Comparison of ENCODE assay signal across 19 cellular contexts in genomic region chr11:10584071-10584501, GRCh38. TPM values are rescaled to one million over a fixed set of nuclear protein-coding genes. Genes with fewer than 3 reads are reported as not detected.
DNase-seq lines count a peak whose midpoint lies in the region; ATAC-seq and TF ChIP-seq lines count a peak whose summit lies in the region.
"Had no signal": no experiment of that assay in that cellular context is flagged by ENCODE, and none has a peak within 500 bp of the region (broad histone marks: within the 10 kb centered on the region; RNA-seq: fewer than 3 reads in every experiment).

No MANE protein-coding gene starts in this region.

- DNase-seq in heart left ventricle (no peak), Right ventricle myocardium inferior (ENCODE audit: missing footprints) (no peak), choroid plexus epithelial cell (ENCODE audit: low read depth) (peak; percentile 65), memory B cell (ENCODE audit: low spot score in 2 of 2) (no peak), upper lobe of left lung (no peak), sciatic nerve (ENCODE audit: low spot score) (no peak)
- DNase-seq: 8988T; amygdala; effector memory CD4-positive, alpha-beta T cell; head of caudate nucleus; kidney; NCI-H1105; NCI-H510A; RPMI8226; stimulated activated naive CD8-positive, alpha-beta T cell treated with anti-CD3 and anti-CD28 coated beads, Interleukin-15, Interleukin-2, amounts not matched to agents 100 U/mL and 50 U/mL, for 24 hours; T-helper 2 cell had no signal

- H3K27me3 ChIP-seq in heart left ventricle (no peaks in the 10 kb centered on the region), upper lobe of left lung (no peaks in the 10 kb centered on the region)

- peaks cover 53% of the 10 kb centered on the region for H3K4me1 Mint-ChIP-seq in memory B cell

- no peaks in the 10 kb centered on the region for H3K9me3 ChIP-seq in heart left ventricle
- no peaks in the 10 kb centered on the region for H3K9me3 ChIP-seq in upper lobe of left lung

- peaks cover 12% of the 10 kb centered on the region for H3K36me3 Mint-ChIP-seq in memory B cell
- H3K36me3 Mint-ChIP-seq: natural killer cell treated with Interleukin-12 subunit alpha and Interleukin-12 subunit beta and Interleukin-15 and Interleukin-18, amount 100 ng/mL, for 72 hours had no signal

- H3K27me3 Mint-ChIP-seq in memory B cell: no peaks in the 10 kb centered on the region

- no peak overlapping the region for H3K4me3 Mint-ChIP-seq in memory B cell
- H3K4me3 Mint-ChIP-seq: natural killer cell treated with Interleukin-12 subunit alpha and Interleukin-12 subunit beta and Interleukin-15 and Interleukin-18, amount 100 ng/mL, for 72 hours had no signal

- no peaks in the 10 kb centered on the region for H3K9me3 Mint-ChIP-seq in memory B cell
- H3K9me3 Mint-ChIP-seq: natural killer cell treated with Interleukin-12 subunit alpha and Interleukin-12 subunit beta and Interleukin-15 and Interleukin-18, amount 100 ng/mL, for 72 hours had no signal

- peaks cover 0 to 11% (median 0%) of the 10 kb centered on the region in 9 donors for H3K36me3 ChIP-seq in heart left ventricle
- H3K36me3 ChIP-seq in upper lobe of left lung: peaks cover 0 to 2% (median 0%) of the 10 kb centered on the region in 4 donors

- TF ChIP-seq CTCF in heart left ventricle (IDR thresholded peaks at IDR 0.05): no peak
- TF ChIP-seq CTCF in choroid plexus epithelial cell (conservative IDR thresholded peaks at IDR 0.05; ENCODE audit: low read depth, low read length): no peak
- TF ChIP-seq CTCF in upper lobe of left lung (IDR thresholded peaks at IDR 0.05): no peak

- ATAC-seq in heart left ventricle (peak in 1 of 4 donors; percentile 35), Right ventricle myocardium inferior (no peak), memory B cell (ENCODE audit: low read depth) (no peak), upper lobe of left lung (ENCODE audit: low FRiP score in 2 of 2) (no peak), HG03108 (IDR thresholded peaks at IDR 0.05; ENCODE audit: unreplicated experiment) (no peak), HG02938 (IDR thresholded peaks at IDR 0.05; ENCODE audit: unreplicated experiment) (no peak), sciatic nerve (no peak)
- ATAC-seq: natural killer cell treated with Interleukin-12 subunit alpha and Interleukin-12 subunit beta and Interleukin-15 and Interleukin-18, amount 100 ng/mL, for 72 hours; stimulated activated naive CD8-positive, alpha-beta T cell treated with anti-CD3 and anti-CD28 coated beads, Interleukin-15, Interleukin-2, amounts not matched to agents 100 U/mL and 50 U/mL, for 24 hours had no signal

- H3K27ac Mint-ChIP-seq in memory B cell: peak overlapping the region; percentile 2
- H3K27ac Mint-ChIP-seq: natural killer cell treated with Interleukin-12 subunit alpha and Interleukin-12 subunit beta and Interleukin-15 and Interleukin-18, amount 100 ng/mL, for 72 hours had no signal

- WGBS in heart left ventricle, 4 donors: 10 to 25% (median 16%) methylated on average over 3 of the region's 3 CpGs
- WGBS in upper lobe of left lung, 2 donors: 33 to 34% methylated on average over 3 of the region's 3 CpGs

- H3K4me1 ChIP-seq in heart left ventricle: peaks cover 0 to 62% (median 24%) of the 10 kb centered on the region in 12 donors
- H3K4me1 ChIP-seq in upper lobe of left lung: peaks cover 65 to 70% (median 65%) of the 10 kb centered on the region in 4 donors

- TF ChIP-seq POLR2A in heart left ventricle (IDR thresholded peaks at IDR 0.05) (no peak), upper lobe of left lung (IDR thresholded peaks at IDR 0.05) (no peak)

- intact Hi-C loops in heart left ventricle (cut with DNase I): no loop called here
- intact Hi-C loops in Right ventricle myocardium inferior (cut with DNase I): no loop called here
- intact Hi-C loops in sciatic nerve (cut with DNase I): no loop called here

- no peak for TF ChIP-seq EP300 in upper lobe of left lung (IDR thresholded peaks at IDR 0.05)

- H3K27ac ChIP-seq in heart left ventricle (peak overlapping the region in 7 of 12 donors; percentile 6 to 68 (median 34)), upper lobe of left lung (peak overlapping the region in 3 of 4 donors; percentile 36 to 81 (median 53))

- H3K4me3 ChIP-seq in heart left ventricle (no peak overlapping the region), choroid plexus epithelial cell (ENCODE audit: low read depth, low read length) (no peak overlapping the region), upper lobe of left lung (no peak overlapping the region)

RNA-seq across cellular contexts. Expression of gene LYVE1, which starts 15.6 kb away (rescaled TPM):
- 100 to 1,000 TPM in 1 of 9 donors, 10 to 100 TPM in 7, 1 to 10 TPM in 1; 8.1 to 163 (median 36.6) TPM for total RNA-seq in heart left ventricle
- polyA plus RNA-seq in heart left ventricle: 10 to 100 TPM in 1 of 2 donors, 1 to 10 TPM in 1; 8.5 to 15.5 TPM
- 106 TPM for total RNA-seq in Right ventricle myocardium inferior
- 100 to 1,000 TPM in 1 of 6 donors, 10 to 100 TPM in 4, 1 to 10 TPM in 1; 5.2 to 105 (median 24.6) TPM for total RNA-seq in upper lobe of left lung
- total RNA-seq in sciatic nerve: 48.4 TPM
- total RNA-seq: natural killer cell treated with Interleukin-12 subunit alpha and Interleukin-12 subunit beta and Interleukin-15 and Interleukin-18, amount 100 ng/mL, for 72 hours had no signal

RNA-seq across cellular contexts. Expression of gene RNF141, which starts 43.1 kb away (rescaled TPM):
- 10 to 100 TPM; 18.8 to 42.8 (median 36.5) TPM for total RNA-seq in heart left ventricle
- polyA plus RNA-seq in heart left ventricle: 10 to 100 TPM in 1 of 2 donors, 1 to 10 TPM in 1; 7.8 to 11.6 TPM
- total RNA-seq in Right ventricle myocardium inferior: 37.9 TPM
- 10 to 100 TPM; 13.2 to 74.6 (median 43.1) TPM for total RNA-seq in upper lobe of left lung
- total RNA-seq in sciatic nerve: 84.7 TPM
